8 cellular contexts compared by ENCODE assay signal in genomic region chrX:27336466-27337091, GRCh38.
A peak's percentile ranks its signal among the peaks of the same experiment; 100 is the strongest.
DNase-seq lines count a peak whose midpoint lies in the region; ATAC-seq and TF ChIP-seq lines count a peak whose summit lies in the region.

No MANE protein-coding gene starts in this region.

- no peaks in the 10 kb centered on the region for H3K27me3 ChIP-seq in adrenal gland
- H3K27me3 ChIP-seq in suprapubic skin = no peaks in the 10 kb centered on the region

- no peak overlapping the region for H3K4me3 ChIP-seq in adrenal gland
- no peak overlapping the region for H3K4me3 ChIP-seq in suprapubic skin

- no peak for TF ChIP-seq EP300 in suprapubic skin (IDR thresholded peaks at IDR 0.05)

- TF ChIP-seq POLR2A in adrenal gland (IDR thresholded peaks at IDR 0.05) (no peak), suprapubic skin (IDR thresholded peaks at IDR 0.05) (no peak)

- H3K4me1 ChIP-seq in adrenal gland (replicated peaks in 1 of 2) (no peaks in the 10 kb centered on the region), suprapubic skin (no peaks in the 10 kb centered on the region)

- H3K9me3 ChIP-seq in adrenal gland (replicated peaks in 1 of 3) (no peaks in the 10 kb centered on the region), suprapubic skin (no peaks in the 10 kb centered on the region)

- H3K36me3 ChIP-seq in adrenal gland (replicated peaks in 1 of 2) (no peaks in the 10 kb centered on the region), suprapubic skin (no peaks in the 10 kb centered on the region)

- intact Hi-C loops in adrenal gland (cut with DNase I) = no loop called here

- TF ChIP-seq CTCF in adrenal gland (IDR thresholded peaks at IDR 0.05) (peak; percentile 23 to 70 (median 46)), suprapubic skin (IDR thresholded peaks at IDR 0.05) (peak; percentile 16 to 44)

- WGBS in adrenal gland, 4 donors = 13 to 21% (median 18%) methylated on average over 8 to 9 of the region's 9 CpGs
- 19% methylated on average over 9 of the region's 9 CpGs for WGBS in suprapubic skin

- DNase-seq in SKM-1 treated with dmso at 0.1 percent for 144 hours (lab: John Stamatoyannopoulos, UW; ENCODE audit: unreplicated experiment) = peak; percentile 43
- no peak for DNase-seq in SKM-1 (lab: John Stamatoyannopoulos, UW; ENCODE audit: unreplicated experiment)
- peak; percentile 48 for DNase-seq in NOMO-1 treated with DMSO at 0.1 percent for 48 hours (lab: John Stamatoyannopoulos, UW; ENCODE audit: unreplicated experiment)
- peak; percentile 10 to 53 (median 15) for DNase-seq in adrenal gland
- peak; percentile 6 for DNase-seq in inferior parietal cortex (ENCODE audit: extremely low spot score)
- no peak for DNase-seq in suprapubic skin (ENCODE audit: low spot score in 2 of 2)
- DNase-seq in DMS79 (lab: John Stamatoyannopoulos, UW) = no peak

- peak; percentile 60 for ATAC-seq in HG02763 (IDR thresholded peaks at IDR 0.05; ENCODE audit: unreplicated experiment)

- H3K27ac ChIP-seq in adrenal gland (no peak overlapping the region), suprapubic skin (no peak overlapping the region)

Comparison
In these comparisons a context has a peak if more than half of its experiments do, and no peak if none do; other contexts are left out.
1. DNase-seq: peak in SKM-1 treated with dmso at 0.1 percent for 144 hours (single experiment), NOMO-1 treated with DMSO at 0.1 percent for 48 hours (single experiment), adrenal gland (7 of 7) and inferior parietal cortex (single experiment); none in SKM-1 (single experiment), suprapubic skin (0 of 2) and DMS79 (single experiment).